26 cellular contexts compared by ENCODE assay signal in the genomic region with DNA sequence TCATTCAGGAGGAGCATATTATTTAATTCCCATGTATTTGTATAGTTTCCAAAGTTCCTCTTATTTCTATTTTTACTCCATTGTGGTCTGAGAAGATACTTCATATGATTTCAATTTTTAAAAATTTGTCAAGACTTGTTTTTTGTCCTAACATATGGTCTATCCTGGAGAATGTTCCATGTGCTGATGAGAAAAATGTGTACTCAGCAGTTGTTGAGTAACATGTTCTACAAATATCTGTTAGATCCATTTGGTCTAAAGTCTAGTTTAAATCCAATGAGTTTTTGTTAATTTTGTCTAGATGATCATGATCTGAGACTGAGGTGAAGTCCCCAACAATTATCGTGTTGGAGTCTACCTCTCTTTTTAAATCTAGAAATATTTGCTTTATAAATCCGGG.
"Had no signal": no experiment of that assay in that cellular context is flagged by ENCODE, and none has a peak within 500 bp of the region (broad histone marks: within the 10 kb centered on the region; RNA-seq: fewer than 3 reads in every experiment).

No MANE protein-coding gene starts in this region.

- H3K4me3 ChIP-seq: coronary artery, dorsolateral prefrontal cortex, esophagus muscularis mucosa had no signal

- H3K27ac ChIP-seq: brain microvascular endothelial cell, coronary artery, dorsolateral prefrontal cortex, esophagus muscularis mucosa had no signal

- ATAC-seq: activated naive CD4-positive, alpha-beta T cell treated with anti-CD3 and anti-CD28 coated beads, Interleukin-2, amount 50 U/mL, for 72 hours; activated T-cell treated with anti-CD3 and anti-CD28 coated beads, Interleukin-2, amount 50 U/mL, for 72 hours; WTC11 had no signal

- H3K4me1 ChIP-seq: esophagus muscularis mucosa had no signal

- DNase-seq: activated CD4-positive, alpha-beta memory T cell treated with anti-CD3 and anti-CD28 coated beads, Interleukin-2, amount 10 ng/mL, durations not matched to agents 7 days and 5 days; activated CD4-positive, alpha-beta T cell treated with anti-CD3 and anti-CD28 coated beads for 1 hour; activated CD4-positive, alpha-beta T cell treated with anti-CD3 and anti-CD28 coated beads for 4 hours; activated CD4-positive, alpha-beta T cell treated with anti-CD3 and anti-CD28 coated beads, Interleukin-2, amount 10 ng/mL, durations not matched to agents 7 days and 5 days; activated CD4-positive, alpha-beta T cell treated with anti-CD3 and anti-CD28 coated beads, Interleukin-2, amount 50 U/mL, for 4 hours; activated CD8-positive, alpha-beta memory T cell treated with anti-CD3 and anti-CD28 coated beads, Interleukin-2, amount 50 U/mL, for 48 hours; activated gamma-delta T cell; activated naive CD4-positive, alpha-beta T cell; activated naive CD4-positive, alpha-beta T cell treated with anti-CD3 and anti-CD28 coated beads, Interleukin-2, amount 10 ng/mL, durations not matched to agents 7 days and 5 days; activated naive CD8-positive, alpha-beta T cell treated with anti-CD3 and anti-CD28 coated beads, Interleukin-2, amount 10 ng/mL, durations not matched to agents 7 days and 5 days; activated T-cell treated with anti-CD3 and anti-CD28 coated beads for 4 hours; activated T-cell treated with anti-CD3 and anti-CD28 coated beads, Interleukin-2, amount 50 U/mL, for 24 hours; activated T-cell treated with anti-CD3 and anti-CD28 coated beads, Interleukin-2, amount 50 U/mL, for 72 hours; anterior cingulate cortex; brain microvascular endothelial cell; dorsolateral prefrontal cortex; effector memory CD4-positive, alpha-beta T cell; endodermal cell; erythroblast; foreskin fibroblast; head of caudate nucleus; T-helper 2 cell had no signal

- H3K27me3 ChIP-seq: brain microvascular endothelial cell, dorsolateral prefrontal cortex had no signal
